1 cellular context compared by ENCODE assay signal in genomic region chr1:11858968-11859871, GRCh38.
TF ChIP-seq lines count a peak whose summit lies in the region.

No MANE protein-coding gene starts in this region.

TF ChIP-seq in WTC11, 78 proteins besides CTCF, POLR2A, EP300 and RAD21 (continued from another document and continues in another):
- TF ChIP-seq PREB (CRISPR knock-in tag; IDR thresholded peaks at IDR 0.05; ENCODE audit: borderline replicate concordance) (peak; percentile 93; the same call in 1 of the 2 replicates), ZNF232 (CRISPR knock-in tag; IDR thresholded peaks at IDR 0.05) (peak; percentile 93), ZMAT4 (CRISPR knock-in tag; IDR thresholded peaks at IDR 0.05) (no peak), HMGA2 (CRISPR knock-in tag; IDR thresholded peaks at IDR 0.05) (no peak), ZNF671 (CRISPR knock-in tag; IDR thresholded peaks at IDR 0.05) (no peak), IRF1 (CRISPR knock-in tag; IDR thresholded peaks at IDR 0.05) (peak; percentile 86; the same call in 1 of the 2 replicates), JUN (CRISPR knock-in tag; IDR thresholded peaks at IDR 0.05) (peak; percentile 97), FOXP1 (CRISPR knock-in tag; IDR thresholded peaks at IDR 0.05; ENCODE audit: borderline replicate concordance) (peak; percentile 98), TEAD1 (CRISPR knock-in tag; IDR thresholded peaks at IDR 0.05) (peak; percentile 97), ETV6 (CRISPR knock-in tag; IDR thresholded peaks at IDR 0.05) (peak; percentile 97), GRHL2 (CRISPR knock-in tag; IDR thresholded peaks at IDR 0.05; ENCODE audit: insufficient replicate concordance, severe bottlenecking) (no peak), TEAD4 (CRISPR knock-in tag; IDR thresholded peaks at IDR 0.05) (peak; percentile 92), ATF6 (CRISPR knock-in tag; IDR thresholded peaks at IDR 0.05) (no peak), CREM (CRISPR knock-in tag; IDR thresholded peaks at IDR 0.05) (peak; percentile 80; the same call in 1 of the 2 replicates), EMX1 (CRISPR knock-in tag; IDR thresholded peaks at IDR 0.05) (no peak), ZBTB21 (CRISPR knock-in tag; IDR thresholded peaks at IDR 0.05; ENCODE audit: borderline replicate concordance) (no peak; the same call in 1 of the 2 replicates), MYBL2 (CRISPR knock-in tag; IDR thresholded peaks at IDR 0.05) (peak; percentile 90), GABPB1 (CRISPR knock-in tag; IDR thresholded peaks at IDR 0.05) (peak; percentile 81), USF1 (CRISPR knock-in tag; IDR thresholded peaks at IDR 0.05) (peak; percentile 80), ZNF281 (CRISPR knock-in tag; IDR thresholded peaks at IDR 0.05) (peak; percentile 97), ZNF219 (CRISPR knock-in tag; IDR thresholded peaks at IDR 0.05; ENCODE audit: borderline replicate concordance) (peak; percentile 97; the same call in 1 of the 2 replicates), MAX (CRISPR knock-in tag; IDR thresholded peaks at IDR 0.05) (peak; percentile 81), ZNF263 (CRISPR knock-in tag; IDR thresholded peaks at IDR 0.05; ENCODE audit: low read depth) (peak; percentile 69; the same call in 1 of the 2 replicates), ZNF396 (CRISPR knock-in tag; IDR thresholded peaks at IDR 0.05; ENCODE audit: borderline replicate concordance) (no peak), PRDM15 (CRISPR knock-in tag; IDR thresholded peaks at IDR 0.05) (0 out of 2 replicates have a peak, but pooled peaks have one; percentile 28), RELA (CRISPR knock-in tag; IDR thresholded peaks at IDR 0.05; ENCODE audit: borderline replicate concordance) (peak; percentile 96), ATF1 (CRISPR knock-in tag; IDR thresholded peaks at IDR 0.05) (peak; percentile 88; the same call in 1 of the 2 replicates), TCF7 (CRISPR knock-in tag; IDR thresholded peaks at IDR 0.05; ENCODE audit: low read depth) (peak; percentile 91; the same call in 1 of the 2 replicates), FOXJ3 (CRISPR knock-in tag; IDR thresholded peaks at IDR 0.05; ENCODE audit: borderline replicate concordance) (no peak), FOXK1 (CRISPR knock-in tag; IDR thresholded peaks at IDR 0.05) (peak; percentile 88; the same call in 1 of the 2 replicates), NFE2L1 (CRISPR knock-in tag; IDR thresholded peaks at IDR 0.05) (peak; percentile 91), CREB1 (CRISPR knock-in tag; IDR thresholded peaks at IDR 0.05) (peak; percentile 90), FOXP4 (CRISPR knock-in tag; IDR thresholded peaks at IDR 0.05) (peak; percentile 98), MLX (CRISPR knock-in tag; IDR thresholded peaks at IDR 0.05) (0 out of 2 replicates have a peak, but pooled peaks have one; percentile 66), SMAD4 (CRISPR knock-in tag; IDR thresholded peaks at IDR 0.05) (peak; percentile 94), ARID4B (CRISPR knock-in tag; IDR thresholded peaks at IDR 0.05; ENCODE audit: borderline replicate concordance) (peak; percentile 99), NFYB (CRISPR knock-in tag; conservative IDR thresholded peaks at IDR 0.05; ENCODE audit: low read depth) (peak; percentile 40; the same call in 1 of the 2 replicates)
